10 cellular contexts compared by ENCODE assay signal in genomic region chr9:4491621-4491975, GRCh38. TPM values are rescaled to one million over a fixed set of nuclear protein-coding genes. Genes with fewer than 3 reads are reported as not detected.
DNase-seq lines count a peak whose midpoint lies in the region; ATAC-seq and TF ChIP-seq lines count a peak whose summit lies in the region.
"Had no signal": no experiment of that assay in that cellular context is flagged by ENCODE, and none has a peak within 500 bp of the region (broad histone marks: within the 10 kb centered on the region; RNA-seq: fewer than 3 reads in every experiment).

No MANE protein-coding gene starts in this region.

- peak overlapping the region; percentile 77 for H3K4me3 Mint-ChIP-seq in T-helper 2 cell treated with Interferon-gamma antibody and Interleukin-4, amounts not matched to agents 5 μg/mL and 100 μg/mL, for 36 hours
- H3K4me3 Mint-ChIP-seq in activated CD8-positive, alpha-beta T cell treated with anti-CD3 and anti-CD28 coated beads for 36 hours, result peak overlapping the region; percentile 72

- H3K4me1 Mint-ChIP-seq in T-helper 2 cell treated with Interferon-gamma antibody and Interleukin-4, amounts not matched to agents 5 μg/mL and 100 μg/mL, for 36 hours (ENCODE audit: low read depth), result peaks cover 5% of the 10 kb centered on the region
- peaks cover 12% of the 10 kb centered on the region for H3K4me1 Mint-ChIP-seq in activated CD8-positive, alpha-beta T cell treated with anti-CD3 and anti-CD28 coated beads for 36 hours (ENCODE audit: low read depth)

- ATAC-seq in activated CD8-positive, alpha-beta T cell treated with anti-CD3 and anti-CD28 coated beads for 36 hours, result no peak
- ATAC-seq in GM18870 (IDR thresholded peaks at IDR 0.05; ENCODE audit: unreplicated experiment), result no peak

- peak overlapping the region; percentile 71 for H3K9ac ChIP-seq in skeletal muscle satellite cell (ENCODE audit: low read depth, low read length)

- H3K4me2 ChIP-seq in skeletal muscle satellite cell (ENCODE audit: low read length), result peak overlapping the region; percentile 93

- intact Hi-C loops in activated CD8-positive, alpha-beta T cell treated with anti-CD3 and anti-CD28 coated beads for 36 hours (cut with micrococcal nuclease), result no loop called here

- peaks cover 26% of the 10 kb centered on the region for H3K4me1 ChIP-seq in skeletal muscle satellite cell (ENCODE audit: control insufficient read depth, insufficient read depth, low read length)

- TF ChIP-seq CTCF in activated CD8-positive, alpha-beta T cell treated with anti-CD3 and anti-CD28 coated beads for 36 hours (IDR thresholded peaks at IDR 0.05), result no peak

- H3K36me3 ChIP-seq in skeletal muscle satellite cell (ENCODE audit: insufficient read depth, low read length), result no peaks in the 10 kb centered on the region
- H3K36me3 ChIP-seq: BLaER1 treated with 17β-estradiol and CSF1 and Interleukin-3, amounts not matched to agents 10 nM and 100 nM had no signal

- no peaks in the 10 kb centered on the region for H3K36me3 Mint-ChIP-seq in T-helper 2 cell treated with Interferon-gamma antibody and Interleukin-4, amounts not matched to agents 5 μg/mL and 100 μg/mL, for 36 hours (ENCODE audit: low read depth)
- H3K36me3 Mint-ChIP-seq in activated CD8-positive, alpha-beta T cell treated with anti-CD3 and anti-CD28 coated beads for 36 hours (ENCODE audit: low read depth), result no peaks in the 10 kb centered on the region

- POLR2A ChIA-PET in activated CD8-positive, alpha-beta T cell treated with anti-CD3 and anti-CD28 coated beads for 36 hours (lab: Charles Lee), result interaction anchor here (1.4 kb wide), 1 partner anchor 28 kb away, joined by 3 read pairs; no protein-coding TSS in a partner anchor

- H3K27me3 ChIP-seq in skeletal muscle satellite cell (ENCODE audit: control insufficient read depth, insufficient read depth, low read length), result peaks cover under 1% of the 10 kb centered on the region

- H3K4me3 ChIP-seq in skeletal muscle satellite cell (ENCODE audit: low read length), result peak overlapping the region; percentile 87

- H3K9me3 ChIP-seq in skeletal muscle satellite cell (replicated peaks; ENCODE audit: low read length), result no peaks in the 10 kb centered on the region

- H3K27ac Mint-ChIP-seq in T-helper 2 cell treated with Interferon-gamma antibody and Interleukin-4, amounts not matched to agents 5 μg/mL and 100 μg/mL, for 36 hours, result no peak overlapping the region
- no peak overlapping the region for H3K27ac Mint-ChIP-seq in activated CD8-positive, alpha-beta T cell treated with anti-CD3 and anti-CD28 coated beads for 36 hours

- H3K9me3 Mint-ChIP-seq in T-helper 2 cell treated with Interferon-gamma antibody and Interleukin-4, amounts not matched to agents 5 μg/mL and 100 μg/mL, for 36 hours, result no peaks in the 10 kb centered on the region
- H3K9me3 Mint-ChIP-seq in activated CD8-positive, alpha-beta T cell treated with anti-CD3 and anti-CD28 coated beads for 36 hours, result no peaks in the 10 kb centered on the region

- H3K27me3 Mint-ChIP-seq in T-helper 2 cell treated with Interferon-gamma antibody and Interleukin-4, amounts not matched to agents 5 μg/mL and 100 μg/mL, for 36 hours (ENCODE audit: low read depth), result peaks cover 56% of the 10 kb centered on the region
- peaks cover 44% of the 10 kb centered on the region for H3K27me3 Mint-ChIP-seq in activated CD8-positive, alpha-beta T cell treated with anti-CD3 and anti-CD28 coated beads for 36 hours

- CTCF ChIA-PET in activated CD8-positive, alpha-beta T cell treated with anti-CD3 and anti-CD28 coated beads for 36 hours (lab: Charles Lee), result interaction anchor here (0.6 kb wide), 1 partner anchor 149 kb away, joined by 3 read pairs; no protein-coding TSS in a partner anchor

- no peak for DNase-seq in T-helper 2 cell treated with Interferon-gamma antibody and Interleukin-4, amounts not matched to agents 5 μg/mL and 100 μg/mL, for 36 hours (ENCODE audit: low spot score)
- DNase-seq in T-helper 2 cell (no peak), iPS DF 4.7 (ENCODE audit: extremely low read depth, low spot score) (peak; percentile 58), NCI-H187 (lab: John Stamatoyannopoulos, UW) (no peak), C1 segment of cervical spinal cord (lab: John Stamatoyannopoulos, UW) (no peak)
- DNase-seq in activated CD8-positive, alpha-beta T cell treated with anti-CD3 and anti-CD28 coated beads for 36 hours, result no peak
- DNase-seq: NCI-H82 had no signal

RNA-seq across cellular contexts. Expression of gene SLC1A1, which starts 1.3 kb away (rescaled TPM):
- under 1 TPM; 0.09 to 0.29 TPM for total RNA-seq in activated CD8-positive, alpha-beta T cell treated with anti-CD3 and anti-CD28 coated beads for 36 hours
- total RNA-seq in skeletal muscle satellite cell (2012; rRNA removed), result 26.9 and 46.7 TPM in 2 replicates
